In the genomic region with DNA sequence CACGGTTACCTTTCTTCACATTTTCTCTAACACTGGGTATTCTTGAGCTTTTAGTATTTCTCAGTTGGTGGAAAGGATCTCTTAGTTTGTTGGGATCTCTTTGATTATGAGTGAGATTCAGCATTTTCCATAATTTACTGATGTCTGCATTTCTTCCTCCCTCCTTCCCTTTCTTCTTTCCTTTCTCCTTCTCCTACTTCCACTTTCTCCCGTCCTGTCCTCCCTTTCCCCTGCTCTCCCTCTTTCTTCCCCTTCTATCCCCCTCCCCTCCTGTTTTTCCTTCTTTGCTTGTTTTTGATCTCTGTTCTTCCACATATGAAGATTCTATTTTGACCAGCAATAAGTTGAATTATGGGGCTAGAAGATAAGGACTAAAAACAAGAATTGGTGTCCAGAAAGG, we compare ENCODE assay signal across 16 cellular contexts.
DNase-seq lines count a peak whose midpoint lies in the region; ATAC-seq, FAIRE-seq and TF ChIP-seq lines count a peak whose summit lies in the region.
"Had no signal": no experiment of that assay in that cellular context is flagged by ENCODE, and none has a peak within 500 bp of the region (broad histone marks: within the 10 kb centered on the region; RNA-seq: fewer than 3 reads in every experiment).

No MANE protein-coding gene starts in this region.

- 0 out of 2 replicates have a peak overlapping the region, but pooled peaks have one; percentile 1 for H3K27ac ChIP-seq in PC-9
- H3K27ac ChIP-seq: A549, BLaER1 had no signal

- peaks cover 98% of the 10 kb centered on the region for H3K79me2 ChIP-seq in PC-9 (ENCODE audit: low read depth)

- H3F3A ChIP-seq in PC-9 (ENCODE audit: insufficient read depth, low read depth) = peaks cover 40% of the 10 kb centered on the region

- peak overlapping the region; percentile 66 for H3K27ac Mint-ChIP-seq in activated CD8-positive, alpha-beta T cell treated with anti-CD3 and anti-CD28 coated beads, Interleukin-2, amount 10 ng/mL, durations not matched to agents 7 days and 5 days
- no peak overlapping the region for H3K27ac Mint-ChIP-seq in activated CD8-positive, alpha-beta T cell treated with anti-CD3 and anti-CD28 coated beads for 36 hours
- H3K27ac Mint-ChIP-seq in stimulated activated memory B cell treated with anti-CD40 and anti-IgM and Interleukin-4, amounts not matched to agents 10 μg/mL and 1 μg/mL and 100 μg/mL, for 72 hours = peak overlapping the region; percentile 13
- H3K27ac Mint-ChIP-seq: CD8-positive, alpha-beta T cell had no signal

- peaks cover 7% of the 10 kb centered on the region for H3K9me3 Mint-ChIP-seq in activated CD8-positive, alpha-beta T cell treated with anti-CD3 and anti-CD28 coated beads, Interleukin-2, amount 10 ng/mL, durations not matched to agents 7 days and 5 days (ENCODE audit: insufficient read depth)
- no peaks in the 10 kb centered on the region for H3K9me3 Mint-ChIP-seq in activated CD8-positive, alpha-beta T cell treated with anti-CD3 and anti-CD28 coated beads for 36 hours
- no peaks in the 10 kb centered on the region for H3K9me3 Mint-ChIP-seq in stimulated activated memory B cell treated with anti-CD40 and anti-IgM and Interleukin-4, amounts not matched to agents 10 μg/mL and 1 μg/mL and 100 μg/mL, for 72 hours
- H3K9me3 Mint-ChIP-seq: CD8-positive, alpha-beta T cell had no signal

- peak; percentile 29 for FAIRE-seq in GM18507 (lab: Jason Lieb, UNC)
- FAIRE-seq: A549, GM12891, HepG2 had no signal

- CTCF ChIA-PET in activated CD8-positive, alpha-beta T cell treated with anti-CD3 and anti-CD28 coated beads, Interleukin-2, amount 10 ng/mL, durations not matched to agents 7 days and 5 days (lab: Charles Lee) = interaction anchor here (0.6 to 1.5 kb wide), 3 partner anchors 9 to 333 kb away, joined by 3 to 5 read pairs (median 3); no protein-coding TSS in a partner anchor
- CTCF ChIA-PET in activated CD8-positive, alpha-beta T cell treated with anti-CD3 and anti-CD28 coated beads for 36 hours (lab: Charles Lee) = interaction anchor here (1.1 kb wide), 1 partner anchor 33 kb away, joined by 3 read pairs; no protein-coding TSS in a partner anchor
- CTCF ChIA-PET in PC-9 (lab: Charles Lee) = no interaction called here

- H3K27me3 ChIP-seq in PC-9 (ENCODE audit: insufficient read depth, low read depth) = no peaks in the 10 kb centered on the region
- H3K27me3 ChIP-seq: BLaER1 had no signal

- no peak for ATAC-seq in activated CD8-positive, alpha-beta T cell treated with anti-CD3 and anti-CD28 coated beads, Interleukin-2, amount 10 ng/mL, durations not matched to agents 7 days and 5 days
- no peak for ATAC-seq in activated CD8-positive, alpha-beta T cell treated with anti-CD3 and anti-CD28 coated beads for 36 hours
- ATAC-seq in stimulated activated memory B cell treated with anti-CD40 and anti-IgM and Interleukin-4, amounts not matched to agents 10 μg/mL and 1 μg/mL and 100 μg/mL, for 72 hours = no peak
- no peak for ATAC-seq in GM21367 (IDR thresholded peaks at IDR 0.05; ENCODE audit: unreplicated experiment)
- ATAC-seq: HepG2 had no signal

- peaks cover 54% of the 10 kb centered on the region for H3K36me3 Mint-ChIP-seq in activated CD8-positive, alpha-beta T cell treated with anti-CD3 and anti-CD28 coated beads, Interleukin-2, amount 10 ng/mL, durations not matched to agents 7 days and 5 days (ENCODE audit: low read depth)
- H3K36me3 Mint-ChIP-seq in activated CD8-positive, alpha-beta T cell treated with anti-CD3 and anti-CD28 coated beads for 36 hours (ENCODE audit: low read depth) = peaks cover 36% of the 10 kb centered on the region
- peaks cover 33% of the 10 kb centered on the region for H3K36me3 Mint-ChIP-seq in stimulated activated memory B cell treated with anti-CD40 and anti-IgM and Interleukin-4, amounts not matched to agents 10 μg/mL and 1 μg/mL and 100 μg/mL, for 72 hours

- no peak overlapping the region for H3K4me3 ChIP-seq in PC-9
- H3K4me3 ChIP-seq: A549, BLaER1 had no signal

- peaks cover 26% of the 10 kb centered on the region for H3K4me1 ChIP-seq in PC-9 (replicated peaks; ENCODE audit: insufficient read depth)
- H3K4me1 ChIP-seq: BLaER1 had no signal

- no peak for DNase-seq in activated CD8-positive, alpha-beta T cell treated with anti-CD3 and anti-CD28 coated beads, Interleukin-2, amount 10 ng/mL, durations not matched to agents 7 days and 5 days
- DNase-seq in activated CD8-positive, alpha-beta T cell treated with anti-CD3 and anti-CD28 coated beads for 36 hours = no peak
- DNase-seq in GM18507 (ENCODE audit: extremely low spot score, insufficient read length, low read depth) (no peak), PC-9 (no peak), SIG-M5 treated with dmso at 0.1 percent for 504 hours (lab: John Stamatoyannopoulos, UW; ENCODE audit: unreplicated experiment) (no peak)
- DNase-seq: CD8-positive, alpha-beta T cell; KBM-7; NCI-H1694; NK-92 treated with Interleukin-12 subunit alpha and Interleukin-12 subunit beta, amount 100 ng/mL, for 24 hours; SHP77 had no signal

- no peak for TF ChIP-seq CTCF in activated CD8-positive, alpha-beta T cell treated with anti-CD3 and anti-CD28 coated beads for 36 hours (IDR thresholded peaks at IDR 0.05)
- no peak for TF ChIP-seq CTCF in PC-9 (conservative IDR thresholded peaks at IDR 0.05)

- no peaks in the 10 kb centered on the region; the same call in 1 of the 2 replicates for H3K9me2 ChIP-seq in PC-9 (ENCODE audit: insufficient read depth)

- H3K4me3 Mint-ChIP-seq in activated CD8-positive, alpha-beta T cell treated with anti-CD3 and anti-CD28 coated beads, Interleukin-2, amount 10 ng/mL, durations not matched to agents 7 days and 5 days = no peak overlapping the region
- H3K4me3 Mint-ChIP-seq in activated CD8-positive, alpha-beta T cell treated with anti-CD3 and anti-CD28 coated beads for 36 hours = no peak overlapping the region
- H3K4me3 Mint-ChIP-seq in stimulated activated memory B cell treated with anti-CD40 and anti-IgM and Interleukin-4, amounts not matched to agents 10 μg/mL and 1 μg/mL and 100 μg/mL, for 72 hours = no peak overlapping the region
- H3K4me3 Mint-ChIP-seq: CD8-positive, alpha-beta T cell had no signal

- no peak overlapping the region for H2AFZ ChIP-seq in PC-9

- POLR2A ChIA-PET in activated CD8-positive, alpha-beta T cell treated with anti-CD3 and anti-CD28 coated beads, Interleukin-2, amount 10 ng/mL, durations not matched to agents 7 days and 5 days (lab: Charles Lee) = interaction anchor here (0.7 kb wide), 1 partner anchor 51 kb away, joined by 3 read pairs; no protein-coding TSS in a partner anchor
- POLR2A ChIA-PET in activated CD8-positive, alpha-beta T cell treated with anti-CD3 and anti-CD28 coated beads for 36 hours (lab: Charles Lee) = no interaction called here
- POLR2A ChIA-PET in PC-9 (lab: Charles Lee; ENCODE audit: unreplicated experiment) = no interaction called here

- no peaks in the 10 kb centered on the region for H3K27me3 Mint-ChIP-seq in activated CD8-positive, alpha-beta T cell treated with anti-CD3 and anti-CD28 coated beads, Interleukin-2, amount 10 ng/mL, durations not matched to agents 7 days and 5 days (ENCODE audit: low read depth)
- no peaks in the 10 kb centered on the region for H3K27me3 Mint-ChIP-seq in activated CD8-positive, alpha-beta T cell treated with anti-CD3 and anti-CD28 coated beads for 36 hours
- H3K27me3 Mint-ChIP-seq in stimulated activated memory B cell treated with anti-CD40 and anti-IgM and Interleukin-4, amounts not matched to agents 10 μg/mL and 1 μg/mL and 100 μg/mL, for 72 hours = no peaks in the 10 kb centered on the region

- intact Hi-C loops in activated CD8-positive, alpha-beta T cell treated with anti-CD3 and anti-CD28 coated beads for 36 hours (cut with micrococcal nuclease) = no loop called here
- intact Hi-C loops in PC-9 (cut with micrococcal nuclease; ENCODE audit: unreplicated experiment) = no loop called here

- BruUV-seq in PC-9 (replicated peaks; lab: Mats Ljungman, UMichigan) = no TSS peak

- peaks cover 7% of the 10 kb centered on the region; the same call in 1 of the 2 replicates for H4K20me1 ChIP-seq in PC-9 (ENCODE audit: insufficient read depth)
- H4K20me1 ChIP-seq: BLaER1 had no signal

- H3K4me1 Mint-ChIP-seq in activated CD8-positive, alpha-beta T cell treated with anti-CD3 and anti-CD28 coated beads, Interleukin-2, amount 10 ng/mL, durations not matched to agents 7 days and 5 days (ENCODE audit: low read depth) = peaks cover 64% of the 10 kb centered on the region
- H3K4me1 Mint-ChIP-seq in activated CD8-positive, alpha-beta T cell treated with anti-CD3 and anti-CD28 coated beads for 36 hours (ENCODE audit: low read depth) = peaks cover 80% of the 10 kb centered on the region
- H3K4me1 Mint-ChIP-seq in stimulated activated memory B cell treated with anti-CD40 and anti-IgM and Interleukin-4, amounts not matched to agents 10 μg/mL and 1 μg/mL and 100 μg/mL, for 72 hours = peaks cover 82% of the 10 kb centered on the region

- H3K36me3 ChIP-seq in PC-9 (ENCODE audit: low read depth) = peaks cover 14% of the 10 kb centered on the region; the same call in 1 of the 2 replicates

- no peaks in the 10 kb centered on the region for H3K9me3 ChIP-seq in PC-9 (ENCODE audit: insufficient read depth, low read depth)
- H3K9me3 ChIP-seq: A549, BLaER1 had no signal

- no peak overlapping the region for H3K4me2 ChIP-seq in PC-9
- H3K4me2 ChIP-seq: BLaER1 had no signal
